15 cellular contexts compared by ENCODE assay signal in genomic region chr19:44603201-44603945, GRCh38. TPM values are rescaled to one million over a fixed set of nuclear protein-coding genes. Genes with fewer than 3 reads are reported as not detected.
A peak's percentile ranks its signal among the peaks of the same experiment; 100 is the strongest.
DNase-seq lines count a peak whose midpoint lies in the region; ATAC-seq and TF ChIP-seq lines count a peak whose summit lies in the region.
"Had no signal": no experiment of that assay in that cellular context is flagged by ENCODE, and none has a peak within 500 bp of the region (broad histone marks: within the 10 kb centered on the region; RNA-seq: fewer than 3 reads in every experiment).

No MANE protein-coding gene starts in this region.

- peak overlapping the region in 8 of 12 donors; percentile 2 to 67 (median 40) for H3K27ac ChIP-seq in heart left ventricle
- H3K27ac ChIP-seq in right atrium auricular region: no peak overlapping the region
- H3K27ac ChIP-seq in ascending aorta: peak overlapping the region; percentile 29 to 40
- H3K27ac ChIP-seq in upper lobe of left lung: peak overlapping the region; percentile 48 to 74 (median 60)
- H3K27ac ChIP-seq in ovary: no peak overlapping the region
- peak overlapping the region in 1 of 2 donors; percentile 51 for H3K27ac ChIP-seq in coronary artery
- H3K27ac ChIP-seq: testis had no signal

- TF ChIP-seq POLR2A in heart left ventricle (IDR thresholded peaks at IDR 0.05) (no peak), upper lobe of left lung (IDR thresholded peaks at IDR 0.05) (no peak), ovary (IDR thresholded peaks at IDR 0.05) (no peak)

- ATAC-seq in heart left ventricle (peak in 3 of 4 donors; percentile 51 to 83 (median 57)), upper lobe of left lung (ENCODE audit: low FRiP score in 2 of 2) (no peak)

- H3K9me3 ChIP-seq in heart left ventricle: peaks cover 0 to 2% (median 0%) of the 10 kb centered on the region in 12 donors
- peaks cover 0 to 2% of the 10 kb centered on the region in 2 donors for H3K9me3 ChIP-seq in right atrium auricular region
- H3K9me3 ChIP-seq in ascending aorta: no peaks in the 10 kb centered on the region
- no peaks in the 10 kb centered on the region for H3K9me3 ChIP-seq in upper lobe of left lung
- H3K9me3 ChIP-seq in ovary: no peaks in the 10 kb centered on the region
- H3K9me3 ChIP-seq: testis had no signal

- no peak overlapping the region for H3K4me3 ChIP-seq in heart left ventricle
- H3K4me3 ChIP-seq in right atrium auricular region: no peak overlapping the region
- H3K4me3 ChIP-seq in ascending aorta: no peak overlapping the region
- no peak overlapping the region for H3K4me3 ChIP-seq in upper lobe of left lung
- no peak overlapping the region for H3K4me3 ChIP-seq in ovary
- no peak overlapping the region for H3K4me3 ChIP-seq in coronary artery
- H3K4me3 ChIP-seq: testis had no signal

- H3K36me3 ChIP-seq in heart left ventricle (no peaks in the 10 kb centered on the region), right atrium auricular region (no peaks in the 10 kb centered on the region), ascending aorta (no peaks in the 10 kb centered on the region), upper lobe of left lung (no peaks in the 10 kb centered on the region), ovary (no peaks in the 10 kb centered on the region)

- TF ChIP-seq EP300 in upper lobe of left lung (IDR thresholded peaks at IDR 0.05) (peak in 2 of 4 donors; percentile 48 to 69), ovary (IDR thresholded peaks at IDR 0.05) (no peak)

- intact Hi-C loops in heart left ventricle (cut with DNase I) (no loop called here), ascending aorta (cut with DNase I) (no loop called here), ovary (cut with DNase I) (no loop called here)

- DNase-seq in heart left ventricle (peak in 2 of 5 donors; percentile 28 to 36), right atrium auricular region (ENCODE audit: low spot score) (no peak), ascending aorta (ENCODE audit: low spot score in 2 of 2) (peak in 1 of 2 donors; percentile 76), glomerular endothelial cell (ENCODE audit: extremely low read depth, low read depth, low spot score) (peak; percentile 96), upper lobe of left lung (peak in 1 of 2 donors; percentile 59), ovary (no peak), coronary artery (ENCODE audit: low spot score) (no peak), cerebellar nuclear complex (lab: John Stamatoyannopoulos, UW) (no peak)
- DNase-seq: 8988T; activated effector memory CD4-positive, alpha-beta T cell treated with Interleukin-2 at 50 U/mL for 16 hours; effector CD8-positive, alpha-beta T cell; H9; stimulated activated CD4-positive, alpha-beta T cell treated with anti-CD3 and anti-CD28 coated beads, Interleukin-4, amount 100 ng/mL, for 4 hours; testis had no signal

- WGBS in heart left ventricle, 4 donors: 68 to 80% (median 72%) methylated on average over 8 of the region's 8 CpGs
- WGBS in upper lobe of left lung, 2 donors: 51 to 53% methylated on average over 8 of the region's 8 CpGs
- WGBS in ovary, 3 donors: 63 to 71% (median 69%) methylated on average over 8 of the region's 8 CpGs

- H3K27me3 ChIP-seq in heart left ventricle (no peaks in the 10 kb centered on the region), right atrium auricular region (no peaks in the 10 kb centered on the region), ascending aorta (no peaks in the 10 kb centered on the region), upper lobe of left lung (no peaks in the 10 kb centered on the region), ovary (no peaks in the 10 kb centered on the region)
- H3K27me3 ChIP-seq: testis had no signal

- no peak for TF ChIP-seq CTCF in heart left ventricle (IDR thresholded peaks at IDR 0.05)
- TF ChIP-seq CTCF in right atrium auricular region (IDR thresholded peaks at IDR 0.05): no peak
- no peak for TF ChIP-seq CTCF in ascending aorta (IDR thresholded peaks at IDR 0.05)
- TF ChIP-seq CTCF in upper lobe of left lung (IDR thresholded peaks at IDR 0.05): no peak
- TF ChIP-seq CTCF in ovary (IDR thresholded peaks at IDR 0.05): no peak
- TF ChIP-seq CTCF in coronary artery (IDR thresholded peaks at IDR 0.05): no peak

- H3K4me1 ChIP-seq in heart left ventricle: peaks cover 0 to 32% (median 16%) of the 10 kb centered on the region in 12 donors
- H3K4me1 ChIP-seq in right atrium auricular region: peaks cover 0 to 15% of the 10 kb centered on the region in 2 donors
- H3K4me1 ChIP-seq in ascending aorta: peaks cover 0 to 5% of the 10 kb centered on the region in 2 donors
- peaks cover 27 to 45% (median 33%) of the 10 kb centered on the region in 4 donors for H3K4me1 ChIP-seq in upper lobe of left lung
- peaks cover 4% of the 10 kb centered on the region for H3K4me1 ChIP-seq in ovary (ENCODE audit: insufficient read depth)
- H3K4me1 ChIP-seq: testis had no signal

RNA-seq across cellular contexts. Expression of gene IGSF23, which starts 10.0 kb away (rescaled TPM):
- total RNA-seq in heart left ventricle (1 to 10 TPM in 1 of 9 donors, under 1 TPM in 1, not detected in 7; 0.21 to 3.5 TPM), right atrium auricular region (not detected), ascending aorta (not detected), glomerular endothelial cell (not detected in 2 replicates), upper lobe of left lung (not detected), ovary (under 1 TPM in 1 of 7 donors, not detected in 6; 0.57 TPM)
- polyA plus RNA-seq in heart left ventricle (under 1 TPM in 1 of 2 donors, not detected in 1; 0.83 TPM), ovary (not detected)
- total RNA-seq: H9, SK-MEL-5 had no signal

RNA-seq across cellular contexts. Expression of gene PVR, which starts 40.3 kb away (rescaled TPM):
- total RNA-seq in heart left ventricle: 100 to 1,000 TPM in 2 of 9 donors, 10 to 100 TPM in 7; 33.7 to 140 (median 49.1) TPM
- 100 to 1,000 TPM in 1 of 2 donors, 10 to 100 TPM in 1; 34.1 to 143 TPM for polyA plus RNA-seq in heart left ventricle
- 100 to 1,000 TPM in 1 of 2 donors, 10 to 100 TPM in 1; 72.4 to 104 TPM for total RNA-seq in right atrium auricular region
- total RNA-seq in ascending aorta: 61.4 TPM
- total RNA-seq in glomerular endothelial cell: 212 and 300 TPM in 2 replicates
- 10 to 100 TPM; 40.5 to 89.7 (median 44.2) TPM for total RNA-seq in upper lobe of left lung
- total RNA-seq in ovary: 10 to 100 TPM; 18.8 to 26.6 (median 22.5) TPM
- 10 to 100 TPM; 14.0 to 33.9 TPM for polyA plus RNA-seq in ovary

Comparison
In these comparisons a context has a peak if more than half of its experiments do, and no peak if none do; other contexts are left out.
1. H3K27ac ChIP-seq: peak in heart left ventricle (8 of 12), ascending aorta (2 of 2) and upper lobe of left lung (4 of 4); none in right atrium auricular region (0 of 2) and ovary (0 of 2).
2. ATAC-seq: peak in heart left ventricle (3 of 4); none in upper lobe of left lung (0 of 2).